ENCODE assay signal across 1 cellular context in genomic region chr1:12745126-12745991, GRCh38.
A peak's percentile ranks its signal among the peaks of the same experiment; 100 is the strongest.
TF ChIP-seq lines count a peak whose summit lies in the region.

No MANE protein-coding gene starts in this region.

TF ChIP-seq in K562, 482 proteins besides CTCF, POLR2A, EP300 and RAD21 (continued from another document and continues in another):
- TF ChIP-seq HMGXB4 (CRISPR knock-in tag; IDR thresholded peaks at IDR 0.05) (no peak), RNF2 (IDR thresholded peaks at IDR 0.05) (no peak; the same call in 1 of the 2 replicates), BCOR (IDR thresholded peaks at IDR 0.05) (peak; percentile 89; the same call in 1 of the 2 replicates), ZMIZ1 (IDR thresholded peaks at IDR 0.05; ENCODE audit: low read depth in 2 of 2, low read length in 2 of 2) (no peak), ZNF282 (CRISPR knock-in tag; IDR thresholded peaks at IDR 0.05) (no peak), ZNF512 (tag; IDR thresholded peaks at IDR 0.05) (no peak), FIP1L1 (IDR thresholded peaks at IDR 0.05; ENCODE audit: low read depth, low read length, poor library complexity, severe bottlenecking) (no peak), MAFG (tag; conservative IDR thresholded peaks at IDR 0.05) (no peak), ZNF232 (CRISPR knock-in tag; IDR thresholded peaks at IDR 0.05) (no peak), SMARCE1 (IDR thresholded peaks at IDR 0.05) (peak; percentile 83; the same call in 1 of the 2 replicates), RFX7 (CRISPR knock-in tag; IDR thresholded peaks at IDR 0.05) (no peak), ZNF134 (CRISPR knock-in tag; conservative IDR thresholded peaks at IDR 0.05) (no peak; the same call in 1 of the 2 replicates), CREBBP (IDR thresholded peaks at IDR 0.05; ENCODE audit: low read depth, low read length) (no peak), SRSF7 (optimal IDR thresholded peaks at IDR 0.05; ENCODE audit: low read depth, low read length) (no peak), NBN (IDR thresholded peaks at IDR 0.05; ENCODE audit: low read depth) (peak; percentile 51; the same call in 1 of the 2 replicates), ZNF644 (tag; IDR thresholded peaks at IDR 0.05; ENCODE audit: low read depth) (peak; percentile 60; the same call in 1 of the 2 replicates), USF2 (CRISPR knock-in tag; IDR thresholded peaks at IDR 0.05) (no peak), RBFOX2 (IDR thresholded peaks at IDR 0.05; ENCODE audit: low read depth, low read length) (no peak), MITF (IDR thresholded peaks at IDR 0.05) (no peak), ZNF3 (CRISPR knock-in tag; IDR thresholded peaks at IDR 0.05) (no peak), NCOR1 (IDR thresholded peaks at IDR 0.05) (no peak), ZKSCAN3 (CRISPR knock-in tag; IDR thresholded peaks at IDR 0.05) (no peak), FOXP4 (CRISPR knock-in tag; IDR thresholded peaks at IDR 0.05; ENCODE audit: borderline replicate concordance) (no peak), MAFF (IDR thresholded peaks at IDR 0.05; ENCODE audit: low read length) (no peak), SIN3B (IDR thresholded peaks at IDR 0.05; ENCODE audit: low read depth) (no peak), HDAC2 (IDR thresholded peaks at IDR 0.05) (peak; percentile 70; the same call in 1 of the 2 replicates), ZNF778 (CRISPR knock-in tag; IDR thresholded peaks at IDR 0.05) (no peak), ZBTB12 (CRISPR knock-in tag; IDR thresholded peaks at IDR 0.05) (no peak), DEAF1 (CRISPR knock-in tag; IDR thresholded peaks at IDR 0.05) (no peak), HMGN3 (IDR thresholded peaks at IDR 0.05; ENCODE audit: borderline replicate concordance, extremely low read depth, insufficient read length, low read depth, low read length) (no peak), HOMEZ (CRISPR knock-in tag; IDR thresholded peaks at IDR 0.05) (no peak), KDM2B (CRISPR knock-in tag; IDR thresholded peaks at IDR 0.05) (no peak), TAF7 (tag; IDR thresholded peaks at IDR 0.05) (no peak; the same call in 1 of the 2 replicates), DLX4 (CRISPR knock-in tag; IDR thresholded peaks at IDR 0.05) (no peak), FUS (optimal IDR thresholded peaks at IDR 0.05; ENCODE audit: low read depth, low read length) (no peak), ZNF184 (CRISPR knock-in tag; IDR thresholded peaks at IDR 0.05) (no peak), ZNF583 (CRISPR knock-in tag; IDR thresholded peaks at IDR 0.05) (peak; percentile 54), MYC (IDR thresholded peaks at IDR 0.05; ENCODE audit: low read depth, low read length) (peak; percentile 92), MYC (CRISPR knock-in tag; IDR thresholded peaks at IDR 0.05; ENCODE audit: borderline replicate concordance, low read depth) (0 out of 2 replicates have a peak, but pooled peaks have one; percentile 65), RBM39 (optimal IDR thresholded peaks at IDR 0.05; ENCODE audit: low read depth, low read length) (no peak), ZBTB9 (CRISPR knock-in tag; IDR thresholded peaks at IDR 0.05) (no peak), TCF15 (CRISPR knock-in tag; IDR thresholded peaks at IDR 0.05) (no peak), NONO (IDR thresholded peaks at IDR 0.05; ENCODE audit: low read depth in 2 of 2, low read length in 1 of 2) (no peak)
